Comparison of ENCODE assay signal across 1 cellular context in genomic region chr9:89020754-89021153, GRCh38.
TF ChIP-seq lines count a peak whose summit lies in the region.

No MANE protein-coding gene starts in this region.

TF ChIP-seq in IMR-90, 13 proteins besides CTCF, POLR2A, EP300 and RAD21:
- TF ChIP-seq RCOR1 (IDR thresholded peaks at IDR 0.05; ENCODE audit: insufficient replicate concordance, low read length) (no peak), NFE2L2 (IDR thresholded peaks at IDR 0.05; ENCODE audit: low read depth, low read length) (no peak), MAZ (IDR thresholded peaks at IDR 0.05; ENCODE audit: borderline replicate concordance, low read depth, low read length) (no peak), CHD1 (IDR thresholded peaks at IDR 0.05; ENCODE audit: low read depth, low read length) (no peak), MAFK (IDR thresholded peaks at IDR 0.05; ENCODE audit: low read depth, low read length) (no peak), CEBPB (IDR thresholded peaks at IDR 0.05; ENCODE audit: low read depth, low read length) (no peak), RFX5 (IDR thresholded peaks at IDR 0.05; ENCODE audit: low read depth, low read length) (no peak), FOS (IDR thresholded peaks at IDR 0.05; ENCODE audit: low read depth, low read length) (no peak), SMC3 (IDR thresholded peaks at IDR 0.05; ENCODE audit: low read depth, low read length) (no peak), BHLHE40 (IDR thresholded peaks at IDR 0.05; ENCODE audit: low read depth, low read length) (no peak), MXI1 (IDR thresholded peaks at IDR 0.05; ENCODE audit: borderline replicate concordance, low read depth, low read length) (no peak)
- TF ChIP-seq, protein P1, sequence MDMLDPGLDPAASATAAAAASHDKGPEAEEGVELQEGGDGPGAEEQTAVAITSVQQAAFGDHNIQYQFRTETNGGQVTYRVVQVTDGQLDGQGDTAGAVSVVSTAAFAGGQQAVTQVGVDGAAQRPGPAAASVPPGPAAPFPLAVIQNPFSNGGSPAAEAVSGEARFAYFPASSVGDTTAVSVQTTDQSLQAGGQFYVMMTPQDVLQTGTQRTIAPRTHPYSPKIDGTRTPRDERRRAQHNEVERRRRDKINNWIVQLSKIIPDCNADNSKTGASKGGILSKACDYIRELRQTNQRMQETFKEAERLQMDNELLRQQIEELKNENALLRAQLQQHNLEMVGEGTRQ (IDR thresholded peaks at IDR 0.05; ENCODE audit: low read depth, low read length), result no peak
- TF ChIP-seq, protein P2, sequence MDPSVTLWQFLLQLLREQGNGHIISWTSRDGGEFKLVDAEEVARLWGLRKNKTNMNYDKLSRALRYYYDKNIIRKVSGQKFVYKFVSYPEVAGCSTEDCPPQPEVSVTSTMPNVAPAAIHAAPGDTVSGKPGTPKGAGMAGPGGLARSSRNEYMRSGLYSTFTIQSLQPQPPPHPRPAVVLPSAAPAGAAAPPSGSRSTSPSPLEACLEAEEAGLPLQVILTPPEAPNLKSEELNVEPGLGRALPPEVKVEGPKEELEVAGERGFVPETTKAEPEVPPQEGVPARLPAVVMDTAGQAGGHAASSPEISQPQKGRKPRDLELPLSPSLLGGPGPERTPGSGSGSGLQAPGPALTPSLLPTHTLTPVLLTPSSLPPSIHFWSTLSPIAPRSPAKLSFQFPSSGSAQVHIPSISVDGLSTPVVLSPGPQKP (IDR thresholded peaks at IDR 0.05; ENCODE audit: borderline replicate concordance, low read depth, low read length), result no peak
